In the genomic region with DNA sequence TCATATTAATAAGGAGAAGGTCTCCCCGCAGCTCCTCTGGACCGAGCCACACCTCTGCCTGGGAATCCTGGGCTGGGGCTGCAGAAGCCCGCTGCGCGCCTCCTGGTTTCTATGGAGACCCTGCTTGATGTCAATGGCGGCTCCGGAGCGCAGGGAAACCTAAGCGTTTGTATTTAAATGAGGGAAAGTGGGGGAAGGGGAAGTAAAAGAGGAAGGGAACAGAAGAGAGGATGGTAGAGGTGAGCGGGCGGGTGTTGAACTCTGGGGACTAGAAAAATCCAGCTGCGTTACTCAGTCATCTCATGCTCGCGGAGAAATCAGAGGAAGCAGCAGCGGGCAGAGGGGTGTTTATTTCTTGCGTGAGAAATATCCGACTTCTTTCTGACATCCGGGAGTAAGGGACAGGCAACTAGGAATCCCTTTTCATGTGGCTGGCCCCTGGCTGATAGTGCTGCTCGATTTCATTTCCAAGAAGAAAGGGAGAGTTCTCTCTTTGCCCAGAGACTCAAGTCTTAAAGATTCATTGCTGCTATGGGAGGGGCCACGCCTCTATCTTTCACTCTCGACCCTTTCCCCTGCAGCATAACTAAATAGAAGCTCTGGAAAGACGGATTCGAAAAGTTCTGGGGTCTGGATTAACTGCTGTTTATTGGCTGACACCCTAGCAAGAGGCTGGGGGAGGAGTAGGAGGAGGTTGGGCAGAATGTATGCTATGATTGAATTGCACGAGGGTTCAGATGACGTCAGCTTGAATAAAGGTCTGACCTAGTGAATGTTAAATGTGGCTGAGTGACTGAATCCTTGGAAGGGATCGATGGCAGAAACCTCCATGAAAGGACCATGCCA, we compare ENCODE assay signal across 8 cellular contexts.
A peak's percentile ranks its signal among the peaks of the same experiment; 100 is the strongest.
DNase-seq lines count a peak whose midpoint lies in the region; ATAC-seq and TF ChIP-seq lines count a peak whose summit lies in the region.

No MANE protein-coding gene starts in this region.

- no peak for TF ChIP-seq CTCF in WTC11 (IDR thresholded peaks at IDR 0.05)

- no peak overlapping the region for H3K9ac ChIP-seq in mucosa of stomach (ENCODE audit: low read length)

- CTCF ChIA-PET in WTC11 (lab: Charles Lee) = no interaction called here

- DNase-seq in NCI-H2107 treated with DMSO at 0.1 percent for 48 hours (lab: John Stamatoyannopoulos, UW; ENCODE audit: unreplicated experiment) (peak; percentile 50), NCI-H2107 (lab: John Stamatoyannopoulos, UW) (no peak), NCI-H1436 (lab: John Stamatoyannopoulos, UW) (peak; percentile 75), WTC11 (ENCODE audit: low spot score) (peak; percentile 81)

- no peaks in the 10 kb centered on the region for H3K36me3 Mint-ChIP-seq in WTC11

- H3K36me3 ChIP-seq in esophagus (ENCODE audit: control insufficient read depth in 2 of 2, insufficient read depth in 2 of 2, low read length in 1 of 2) (no peaks in the 10 kb centered on the region), mucosa of stomach (ENCODE audit: control insufficient read depth, insufficient read depth, low read length) (no peaks in the 10 kb centered on the region), urinary bladder (ENCODE audit: insufficient read depth) (no peaks in the 10 kb centered on the region)

- H3K4me3 ChIP-seq in esophagus (ENCODE audit: low read depth in 1 of 2, low read length in 2 of 2) (peak overlapping the region; percentile 9 to 44), mucosa of stomach (ENCODE audit: low read length) (peak overlapping the region; percentile 20), urinary bladder (ENCODE audit: low read depth, low read length) (peak overlapping the region; percentile 35)

- POLR2A ChIA-PET in WTC11 (lab: Charles Lee) = interaction anchor here (0.5 kb wide), 1 partner anchor 364 kb away, joined by 3 read pairs; no protein-coding TSS in a partner anchor

- ATAC-seq in WTC11 = peak; percentile 93
- no peak for ATAC-seq in HG02571 (IDR thresholded peaks at IDR 0.05; ENCODE audit: unreplicated experiment)

- peaks cover 2 to 3% of the 10 kb centered on the region in 2 donors for H3K4me1 ChIP-seq in esophagus (ENCODE audit: control insufficient read depth in 2 of 2, insufficient read depth in 2 of 2, low read length in 1 of 2)
- H3K4me1 ChIP-seq in mucosa of stomach (ENCODE audit: control insufficient read depth, insufficient read depth, low read length) = peaks cover 5% of the 10 kb centered on the region
- H3K4me1 ChIP-seq in urinary bladder (ENCODE audit: insufficient read depth) = no peaks in the 10 kb centered on the region

- H3K27me3 ChIP-seq in esophagus (ENCODE audit: control insufficient read depth in 1 of 2, insufficient read depth in 2 of 2, low read length in 2 of 2) = peaks cover 0 to 4% of the 10 kb centered on the region in 2 donors
- no peaks in the 10 kb centered on the region for H3K27me3 ChIP-seq in mucosa of stomach (ENCODE audit: control insufficient read depth, insufficient read depth, low read length)

- peaks cover 6% of the 10 kb centered on the region; the same call in 1 of the 2 replicates for H3K9me3 Mint-ChIP-seq in WTC11

- peaks cover 37% of the 10 kb centered on the region for H3K4me1 Mint-ChIP-seq in WTC11

- peak overlapping the region; percentile 99 for H3K27ac Mint-ChIP-seq in WTC11

- no peak overlapping the region for H3K27ac ChIP-seq in esophagus (ENCODE audit: low read depth in 2 of 2, low read length in 1 of 2)
- no peak overlapping the region for H3K27ac ChIP-seq in urinary bladder (ENCODE audit: low read depth)

- no peaks in the 10 kb centered on the region for H3K9me3 ChIP-seq in esophagus (ENCODE audit: control insufficient read depth in 2 of 2, insufficient read depth in 1 of 2, low read depth in 1 of 2, low read length in 1 of 2)
- no peaks in the 10 kb centered on the region for H3K9me3 ChIP-seq in mucosa of stomach (ENCODE audit: control insufficient read depth, low read length)

- peak overlapping the region; percentile 86 for H3K4me3 Mint-ChIP-seq in WTC11

- H3K27me3 Mint-ChIP-seq in WTC11 (ENCODE audit: low read depth) = no peaks in the 10 kb centered on the region

- 0 to 1% methylated on average over 26 of the region's 26 CpGs for WGBS in esophagus, 2 donors
- under 1% methylated on average over 26 of the region's 26 CpGs for WGBS in urinary bladder

TF ChIP-seq in WTC11, 78 proteins besides CTCF, POLR2A, EP300 and RAD21:
- TF ChIP-seq CREM (CRISPR knock-in tag; IDR thresholded peaks at IDR 0.05) (peak; percentile 57; the same call in 1 of the 2 replicates), ZNF232 (CRISPR knock-in tag; IDR thresholded peaks at IDR 0.05) (no peak), JUN (CRISPR knock-in tag; IDR thresholded peaks at IDR 0.05) (no peak), NR1H2 (CRISPR knock-in tag; IDR thresholded peaks at IDR 0.05) (no peak), IRF1 (CRISPR knock-in tag; IDR thresholded peaks at IDR 0.05) (no peak), ZNF281 (CRISPR knock-in tag; IDR thresholded peaks at IDR 0.05) (0 out of 2 replicates have a peak, but pooled peaks have one; percentile 7)
- TF ChIP-seq, protein P1, sequence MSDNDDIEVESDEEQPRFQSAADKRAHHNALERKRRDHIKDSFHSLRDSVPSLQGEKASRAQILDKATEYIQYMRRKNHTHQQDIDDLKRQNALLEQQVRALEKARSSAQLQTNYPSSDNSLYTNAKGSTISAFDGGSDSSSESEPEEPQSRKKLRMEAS (CRISPR knock-in tag; IDR thresholded peaks at IDR 0.05) = peak; percentile 44; the same call in 1 of the 2 replicates
